Comparison of ENCODE assay signal across 17 cellular contexts in the genomic region with DNA sequence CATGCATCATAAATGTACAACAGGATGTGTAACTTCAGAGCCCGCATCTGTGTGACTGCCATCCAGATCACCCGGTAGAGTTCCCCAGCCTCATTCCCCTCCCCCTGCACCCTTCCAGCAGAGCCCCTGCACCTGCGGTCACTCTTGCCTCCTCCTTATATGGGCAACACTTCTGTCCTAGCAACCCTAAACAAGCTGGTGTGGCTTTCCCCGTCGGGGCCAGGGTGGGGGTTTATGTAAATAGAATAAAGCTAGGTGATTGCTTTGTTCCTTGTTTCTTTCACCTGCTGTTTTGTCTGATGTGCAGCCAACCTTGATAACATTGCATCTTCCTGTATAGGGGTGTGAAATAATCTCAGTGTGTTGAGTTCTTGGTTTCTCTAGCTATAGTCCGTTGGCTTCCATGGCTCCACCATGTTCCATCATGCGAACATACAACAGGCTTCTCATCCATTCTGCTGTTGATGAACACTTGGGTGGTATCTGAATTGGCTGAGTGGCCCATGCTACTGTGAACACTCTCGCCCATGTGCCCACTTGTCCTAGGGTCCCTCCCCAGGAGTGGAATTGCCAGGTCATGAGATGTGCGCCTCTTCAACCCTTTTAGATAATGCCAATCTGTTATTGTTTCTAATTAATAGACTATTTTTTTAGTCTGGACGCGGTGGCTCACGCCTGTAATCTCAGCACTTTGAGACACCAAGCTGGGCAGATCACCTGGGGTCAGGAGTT.
A peak's percentile ranks its signal among the peaks of the same experiment; 100 is the strongest.
DNase-seq lines count a peak whose midpoint lies in the region; ATAC-seq and TF ChIP-seq lines count a peak whose summit lies in the region.
"Had no signal": no experiment of that assay in that cellular context is flagged by ENCODE, and none has a peak within 500 bp of the region (broad histone marks: within the 10 kb centered on the region; RNA-seq: fewer than 3 reads in every experiment).

No MANE protein-coding gene starts in this region.

- 0 out of 22 replicates have a peak, but pooled peaks cover 0 to 4% (median 0%) of the 10 kb centered on the region in 11 experiments for H3K36me3 ChIP-seq in BLaER1 treated with 17β-estradiol and CSF1 and Interleukin-3, amounts not matched to agents 10 nM and 100 nM
- H3K36me3 ChIP-seq in Loucy (ENCODE audit: insufficient read depth, low read length), result no peaks in the 10 kb centered on the region

- H2AFZ ChIP-seq in Loucy (ENCODE audit: low read length), result no peak overlapping the region

- peaks cover 36 to 47% (median 42%) of the 10 kb centered on the region in 11 experiments for H3K9me3 ChIP-seq in BLaER1 treated with 17β-estradiol and CSF1 and Interleukin-3, amounts not matched to agents 10 nM and 100 nM (replicated peaks in 1 of 11)
- peaks cover 3% of the 10 kb centered on the region; the same call in 1 of the 2 replicates for H3K9me3 ChIP-seq in Loucy (ENCODE audit: insufficient read depth, low read depth, low read length)

- peak overlapping the region in 10 of 11 experiments; percentile 16 to 87 (median 65); a peak in 18 of 22 replicates for H3K4me2 ChIP-seq in BLaER1 treated with 17β-estradiol and CSF1 and Interleukin-3, amounts not matched to agents 10 nM and 100 nM
- peak overlapping the region; percentile 16 for H3K4me2 ChIP-seq in Loucy (ENCODE audit: low read depth, low read length, poor library complexity, severe bottlenecking)

- no peak for TF ChIP-seq CTCF in Loucy (conservative IDR thresholded peaks at IDR 0.05; ENCODE audit: low read length)

- no peaks in the 10 kb centered on the region for H3K79me2 ChIP-seq in Loucy (ENCODE audit: insufficient read depth, low read length)

- peaks cover 4 to 22% (median 17%) of the 10 kb centered on the region in 10 experiments; a peak in 18 of 20 replicates for H3K4me1 ChIP-seq in BLaER1 treated with 17β-estradiol and CSF1 and Interleukin-3, amounts not matched to agents 10 nM and 100 nM
- peaks cover 5% of the 10 kb centered on the region for H3K4me1 ChIP-seq in Loucy (ENCODE audit: insufficient read depth, low read length, poor library complexity, severe bottlenecking)
- H3K4me1 ChIP-seq: foreskin keratinocyte had no signal

- no peaks in the 10 kb centered on the region for H4K20me1 ChIP-seq in BLaER1 treated with 17β-estradiol and CSF1 and Interleukin-3, amounts not matched to agents 10 nM and 100 nM
- H4K20me1 ChIP-seq in Loucy (ENCODE audit: insufficient read depth, low read length, poor library complexity, severe bottlenecking), result no peaks in the 10 kb centered on the region

- H3K27ac ChIP-seq in BLaER1 treated with 17β-estradiol and CSF1 and Interleukin-3, amounts not matched to agents 10 nM and 100 nM, result no peak overlapping the region
- H3K27ac ChIP-seq: foreskin keratinocyte had no signal

- H3K9ac ChIP-seq in BLaER1 treated with 17β-estradiol and CSF1 and Interleukin-3, amounts not matched to agents 10 nM and 100 nM, result 0 out of 22 replicates have a peak overlapping the region, but pooled peaks of 1 of the 11 experiments have one; percentile 36
- H3K9ac ChIP-seq in Loucy (ENCODE audit: low read depth, low read length, poor library complexity, severe bottlenecking), result no peak overlapping the region

- no peaks in the 10 kb centered on the region for H3K9me2 ChIP-seq in Loucy (replicated peaks; ENCODE audit: low read depth, low read length)

- H3K4me3 ChIP-seq in BLaER1 treated with 17β-estradiol and CSF1 and Interleukin-3, amounts not matched to agents 10 nM and 100 nM, result no peak overlapping the region
- H3K4me3 ChIP-seq in Loucy (ENCODE audit: low read length, poor library complexity, severe bottlenecking), result no peak overlapping the region
- H3K4me3 ChIP-seq: body of pancreas had no signal

- no peaks in the 10 kb centered on the region for H3F3A ChIP-seq in Loucy (ENCODE audit: low read depth)

- H3K27me3 ChIP-seq in BLaER1 treated with 17β-estradiol and CSF1 and Interleukin-3, amounts not matched to agents 10 nM and 100 nM, result no peaks in the 10 kb centered on the region
- no peaks in the 10 kb centered on the region for H3K27me3 ChIP-seq in Loucy (ENCODE audit: insufficient read depth, low read length, poor library complexity, severe bottlenecking)
- H3K27me3 ChIP-seq: body of pancreas, foreskin keratinocyte had no signal

- peak; percentile 97 for DNase-seq in NCI-H748 treated with DMSO at 0.1 percent for 48 hours (lab: John Stamatoyannopoulos, UW)
- peak; percentile 58 for DNase-seq in left kidney (ENCODE audit: low read depth, low spot score)
- DNase-seq in AML-193 (lab: John Stamatoyannopoulos, UW), result no peak
- DNase-seq in SK-N-DZ (ENCODE audit: low spot score), result no peak
- DNase-seq: activated CD8-positive, alpha-beta T cell treated with anti-CD3 and anti-CD28 coated beads for 36 hours; activated effector memory CD4-positive, alpha-beta T cell treated with Interleukin-2 at 50 U/mL for 16 hours; effector CD8-positive, alpha-beta T cell; foreskin keratinocyte; immature natural killer cell; NCI-H1436; stimulated activated CD4-positive, alpha-beta T cell treated with anti-CD3 and anti-CD28 coated beads, Interleukin-4, amount 100 ng/mL, for 4 hours; T1000 had no signal

- ATAC-seq in GM19397 (IDR thresholded peaks at IDR 0.05; ENCODE audit: unreplicated experiment) (no peak), HG03139 (IDR thresholded peaks at IDR 0.05; ENCODE audit: unreplicated experiment) (no peak)
- ATAC-seq: activated CD8-positive, alpha-beta T cell treated with anti-CD3 and anti-CD28 coated beads for 36 hours; foreskin keratinocyte had no signal

Comparison
In these comparisons a context has a peak if more than half of its experiments do, and no peak if none do; other contexts are left out.
1. DNase-seq: peak in NCI-H748 treated with DMSO at 0.1 percent for 48 hours (single experiment) and left kidney (single experiment); none in AML-193 (0 of 2) and SK-N-DZ (single experiment).